ENCODE assay signal across 1 cellular context in genomic region chrX:19627081-19627480, GRCh38.
TF ChIP-seq lines count a peak whose summit lies in the region.

No MANE protein-coding gene starts in this region.

TF ChIP-seq in HCT116, 20 proteins besides CTCF, POLR2A, EP300 and RAD21:
- TF ChIP-seq SIN3A (IDR thresholded peaks at IDR 0.05; ENCODE audit: low read depth) (no peak), FOSL1 (IDR thresholded peaks at IDR 0.05; ENCODE audit: low read depth) (no peak), POLR2AphosphoS5 (IDR thresholded peaks at IDR 0.05; ENCODE audit: low read depth, low read length) (no peak), REST (IDR thresholded peaks at IDR 0.05; ENCODE audit: low read depth) (no peak), ZBTB33 (IDR thresholded peaks at IDR 0.05; ENCODE audit: extremely low read depth, insufficient replicate concordance, low read length) (no peak), EGR1 (IDR thresholded peaks at IDR 0.05; ENCODE audit: low read depth) (no peak), ELF1 (IDR thresholded peaks at IDR 0.05; ENCODE audit: borderline replicate concordance, low read depth) (no peak), YY1 (IDR thresholded peaks at IDR 0.05; ENCODE audit: extremely low read depth, insufficient replicate concordance, low read depth, low read length) (no peak), EZH2phosphoT487 (IDR thresholded peaks at IDR 0.05; ENCODE audit: borderline replicate concordance) (no peak), CBX3 (IDR thresholded peaks at IDR 0.05; ENCODE audit: low read depth) (no peak), TCF7L2 (IDR thresholded peaks at IDR 0.05; ENCODE audit: borderline replicate concordance, extremely low read depth, insufficient read depth, insufficient read length) (no peak), MAX (IDR thresholded peaks at IDR 0.05) (no peak), ZNF274 (IDR thresholded peaks at IDR 0.05; ENCODE audit: low read depth, low read length) (no peak)
